ENCODE assay signal across 11 cellular contexts in genomic region chrX:13697440-13697839, GRCh38. TPM values are rescaled to one million over a fixed set of nuclear protein-coding genes. Genes with fewer than 3 reads are reported as not detected.
DNase-seq lines count a peak whose midpoint lies in the region; ATAC-seq and TF ChIP-seq lines count a peak whose summit lies in the region.
"Had no signal": no experiment of that assay in that cellular context is flagged by ENCODE, and none has a peak within 500 bp of the region (broad histone marks: within the 10 kb centered on the region; RNA-seq: fewer than 3 reads in every experiment).

No MANE protein-coding gene starts in this region.

- no peaks in the 10 kb centered on the region for H3K27me3 Mint-ChIP-seq in activated naive CD8-positive, alpha-beta T cell treated with anti-CD3 and anti-CD28 coated beads, Interleukin-2, amount 50 U/mL, for 24 hours

- no peak for TF ChIP-seq CTCF in GM06990 (IDR thresholded peaks at IDR 0.05; ENCODE audit: insufficient read depth, low read length, poor library complexity, severe bottlenecking)

- no peaks in the 10 kb centered on the region for H3K9me3 Mint-ChIP-seq in activated naive CD8-positive, alpha-beta T cell treated with anti-CD3 and anti-CD28 coated beads, Interleukin-2, amount 50 U/mL, for 24 hours

- H3K27ac Mint-ChIP-seq in activated naive CD8-positive, alpha-beta T cell treated with anti-CD3 and anti-CD28 coated beads, Interleukin-2, amount 50 U/mL, for 24 hours, result peak overlapping the region; percentile 65

- ATAC-seq in GM19468 (IDR thresholded peaks at IDR 0.05; ENCODE audit: extremely low read depth, unreplicated experiment) (peak; percentile 39), HG03196 (IDR thresholded peaks at IDR 0.05; ENCODE audit: unreplicated experiment) (peak; percentile 56)
- ATAC-seq in activated naive CD8-positive, alpha-beta T cell treated with anti-CD3 and anti-CD28 coated beads, Interleukin-2, amount 50 U/mL, for 24 hours, result no peak

- intact Hi-C loops in posterior vena cava (cut with DNase I), result no loop called here

- H3K36me3 Mint-ChIP-seq in activated naive CD8-positive, alpha-beta T cell treated with anti-CD3 and anti-CD28 coated beads, Interleukin-2, amount 50 U/mL, for 24 hours (ENCODE audit: low read depth), result peaks cover 25% of the 10 kb centered on the region

- H3K4me1 Mint-ChIP-seq in activated naive CD8-positive, alpha-beta T cell treated with anti-CD3 and anti-CD28 coated beads, Interleukin-2, amount 50 U/mL, for 24 hours, result peaks cover 75% of the 10 kb centered on the region

- H3K4me3 ChIP-seq in GM06990 (replicated peaks; ENCODE audit: low read depth, low read length), result no peak overlapping the region
- H3K4me3 ChIP-seq: esophagus muscularis mucosa had no signal

- peaks cover 1% of the 10 kb centered on the region for H3K36me3 ChIP-seq in GM06990 (ENCODE audit: control insufficient read depth, insufficient read depth, low read length)
- H3K36me3 ChIP-seq: esophagus muscularis mucosa had no signal

- DNase-seq in GM06990 (ENCODE audit: extremely low read depth, insufficient read length) (peak; percentile 50), amygdala (lab: John Stamatoyannopoulos, UW) (no peak), posterior vena cava (ENCODE audit: low spot score) (no peak), SHP77 (lab: John Stamatoyannopoulos, UW) (no peak), putamen (ENCODE audit: low spot score) (no peak)
- no peak for DNase-seq in activated naive CD8-positive, alpha-beta T cell treated with anti-CD3 and anti-CD28 coated beads, Interleukin-2, amount 50 U/mL, for 24 hours
- DNase-seq: activated naive CD4-positive, alpha-beta T cell treated with Interleukin-2 at 50 U/mL for 16 hours; NCI-H1092 had no signal

- no peak overlapping the region for H3K4me3 Mint-ChIP-seq in activated naive CD8-positive, alpha-beta T cell treated with anti-CD3 and anti-CD28 coated beads, Interleukin-2, amount 50 U/mL, for 24 hours

- no peaks in the 10 kb centered on the region for H3K27me3 ChIP-seq in GM06990 (replicated peaks; ENCODE audit: control insufficient read depth, insufficient read depth, low read length)
- H3K27me3 ChIP-seq: esophagus muscularis mucosa had no signal

RNA-seq across cellular contexts. Expression of gene RAB9A, which starts 8.5 kb away (rescaled TPM):
- 10 to 100 TPM; 16.2 to 19.0 TPM for total RNA-seq in posterior vena cava

RNA-seq across cellular contexts. Expression of gene TRAPPC2, which starts 37.0 kb away (rescaled TPM):
- total RNA-seq in posterior vena cava, result 10 to 100 TPM; 15.0 to 15.8 TPM

RNA-seq across cellular contexts. Expression of gene OFD1, which starts 37.1 kb away (rescaled TPM):
- total RNA-seq in posterior vena cava, result 10 to 100 TPM; 18.2 to 19.9 TPM

RNA-seq across cellular contexts. Expression of gene TCEANC, which starts 44.5 kb away (rescaled TPM):
- total RNA-seq in posterior vena cava, result 1 to 10 TPM; 3.3 to 3.8 TPM
